ENCODE assay signal across 11 cellular contexts in the genomic region with DNA sequence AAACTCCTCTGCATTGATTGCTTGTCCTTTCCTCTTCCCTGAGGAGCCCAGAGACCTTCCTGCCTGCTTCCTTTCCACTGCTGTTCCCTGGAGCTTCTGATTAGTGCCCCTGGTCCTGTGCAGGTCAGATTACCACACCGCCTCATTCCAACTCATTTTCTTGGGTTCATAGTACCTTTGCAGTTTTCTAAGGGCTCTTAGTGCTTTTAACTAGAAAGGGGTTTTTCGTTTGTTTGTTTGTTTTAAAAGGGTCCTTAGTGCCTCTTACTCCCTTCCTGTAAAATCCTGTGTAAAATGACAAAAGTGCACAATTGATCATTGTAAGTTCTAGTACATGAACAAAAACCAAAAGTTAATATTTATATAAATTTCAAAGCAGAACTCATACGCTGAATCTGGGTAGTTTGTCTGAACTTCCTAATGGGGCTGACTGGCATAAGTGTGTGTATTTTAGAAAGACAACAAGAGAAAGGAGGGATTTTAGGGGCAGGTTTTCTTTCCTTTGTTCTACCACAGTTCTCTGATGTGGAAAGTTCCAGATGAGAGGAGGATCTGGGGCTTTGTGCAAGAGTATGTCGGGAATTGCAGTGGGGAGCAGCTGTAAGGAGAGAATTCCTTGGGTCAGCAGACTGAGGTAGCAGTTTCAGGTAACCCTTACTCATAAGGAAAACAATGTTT. TPM values are rescaled to one million over a fixed set of nuclear protein-coding genes. Genes with fewer than 3 reads are reported as not detected.
DNase-seq lines count a peak whose midpoint lies in the region; ATAC-seq and TF ChIP-seq lines count a peak whose summit lies in the region.
"Had no signal": no experiment of that assay in that cellular context is flagged by ENCODE, and none has a peak within 500 bp of the region (broad histone marks: within the 10 kb centered on the region; RNA-seq: fewer than 3 reads in every experiment).

No MANE protein-coding gene starts in this region.

- POLR2A ChIA-PET in A673 (lab: Charles Lee; ENCODE audit: low non-redundant PET) = no interaction called here

- DNase-seq in GM23338 (ENCODE audit: low spot score) (peak; percentile 66), iPS-NIHi11 (ENCODE audit: low spot score) (peak; percentile 23), progenitor cell of endocrine pancreas (ENCODE audit: low spot score, unreplicated experiment) (no peak), NOMO-1 treated with DMSO at 0.1 percent for 48 hours (lab: John Stamatoyannopoulos, UW; ENCODE audit: unreplicated experiment) (no peak), A673 (ENCODE audit: low spot score) (no peak), foreskin fibroblast (no peak)
- no peak for DNase-seq in activated naive CD8-positive, alpha-beta T cell treated with anti-CD3 and anti-CD28 coated beads for 36 hours
- no peak for DNase-seq in activated CD8-positive, alpha-beta memory T cell treated with anti-CD3 and anti-CD28 coated beads for 24 hours
- DNase-seq: DMS79 treated with DMSO at 0.1 percent for 48 hours, GM23248, NCI-H1092 treated with DMSO at 0.1 percent for 48 hours had no signal

- H3K27ac Mint-ChIP-seq in GM23338 = peak overlapping the region; percentile 69
- peak overlapping the region; percentile 81 for H3K27ac Mint-ChIP-seq in activated naive CD8-positive, alpha-beta T cell treated with anti-CD3 and anti-CD28 coated beads for 36 hours
- H3K27ac Mint-ChIP-seq in progenitor cell of endocrine pancreas = peak overlapping the region; percentile 23

- peak overlapping the region; percentile 28; the same call in 1 of the 2 replicates for H3K4me2 ChIP-seq in GM23338

- H3K4me1 Mint-ChIP-seq in GM23338 (peaks cover 33% of the 10 kb centered on the region), progenitor cell of endocrine pancreas (ENCODE audit: low read depth) (peaks cover 12% of the 10 kb centered on the region)
- peaks cover 74% of the 10 kb centered on the region for H3K4me1 Mint-ChIP-seq in activated naive CD8-positive, alpha-beta T cell treated with anti-CD3 and anti-CD28 coated beads for 36 hours

- peaks cover 18% of the 10 kb centered on the region for H3K4me1 ChIP-seq in GM23338 (ENCODE audit: insufficient read depth)
- H3K4me1 ChIP-seq in A673 (ENCODE audit: insufficient read depth, low read length, poor library complexity, severe bottlenecking) = no peaks in the 10 kb centered on the region

- ATAC-seq in GM23338 = peak; percentile 85

- H3K36me3 ChIP-seq in GM23338 (ENCODE audit: insufficient read depth) = no peaks in the 10 kb centered on the region
- no peaks in the 10 kb centered on the region for H3K36me3 ChIP-seq in A673 (ENCODE audit: insufficient read depth, low read length, poor library complexity, severe bottlenecking)

- H3K79me2 ChIP-seq in GM23338 (replicated peaks; ENCODE audit: insufficient read depth) = peaks cover 13% of the 10 kb centered on the region; the same call in 1 of the 2 replicates

- H4K20me1 ChIP-seq in GM23338 (replicated peaks; ENCODE audit: insufficient read depth) = no peaks in the 10 kb centered on the region

- TF ChIP-seq CTCF in GM23338 (conservative IDR thresholded peaks at IDR 0.05; ENCODE audit: low read depth in 2 of 2) (no peak), progenitor cell of endocrine pancreas (IDR thresholded peaks at IDR 0.05; ENCODE audit: unreplicated experiment) (no peak), A673 (conservative IDR thresholded peaks at IDR 0.05; ENCODE audit: low read depth, low read length) (no peak), foreskin fibroblast (IDR thresholded peaks at IDR 0.05; ENCODE audit: low read depth, low read length) (no peak)

- peak overlapping the region; percentile 21 for H3K27ac ChIP-seq in GM23338 (ENCODE audit: low read depth)
- H3K27ac ChIP-seq in A673 (ENCODE audit: low read depth, low read length, poor library complexity, severe bottlenecking) = no peak overlapping the region
- H3K27ac ChIP-seq: GM23248 had no signal

- H3K9me3 ChIP-seq in A673 (ENCODE audit: low read depth, low read length, poor library complexity, severe bottlenecking) = no peaks in the 10 kb centered on the region

- intact Hi-C loops in A673 (cut with micrococcal nuclease; ENCODE audit: unreplicated experiment) = no loop called here

- no peak overlapping the region for H2AFZ ChIP-seq in GM23338
- H2AFZ ChIP-seq: GM23248 had no signal

- H3K27me3 Mint-ChIP-seq in GM23338 (ENCODE audit: insufficient read depth, low read depth, poor library complexity) (no peaks in the 10 kb centered on the region), progenitor cell of endocrine pancreas (no peaks in the 10 kb centered on the region)
- no peaks in the 10 kb centered on the region for H3K27me3 Mint-ChIP-seq in activated naive CD8-positive, alpha-beta T cell treated with anti-CD3 and anti-CD28 coated beads for 36 hours

- no peaks in the 10 kb centered on the region for H3K27me3 ChIP-seq in GM23338 (ENCODE audit: insufficient read depth)
- no peaks in the 10 kb centered on the region for H3K27me3 ChIP-seq in A673 (replicated peaks; ENCODE audit: insufficient read depth, low read depth, low read length, poor library complexity)

- no peaks in the 10 kb centered on the region for H3K9me2 ChIP-seq in GM23338 (ENCODE audit: insufficient read depth)

- H3K9me3 Mint-ChIP-seq in GM23338 (no peaks in the 10 kb centered on the region), progenitor cell of endocrine pancreas (ENCODE audit: low read depth) (peaks cover 4% of the 10 kb centered on the region)
- peaks cover 4% of the 10 kb centered on the region for H3K9me3 Mint-ChIP-seq in activated naive CD8-positive, alpha-beta T cell treated with anti-CD3 and anti-CD28 coated beads for 36 hours

- CTCF ChIA-PET in A673 (lab: Charles Lee) = no interaction called here

- no peaks in the 10 kb centered on the region for H3F3A ChIP-seq in GM23338 (replicated peaks; ENCODE audit: low read depth)

- H3K4me3 Mint-ChIP-seq in GM23338 (no peak overlapping the region), progenitor cell of endocrine pancreas (ENCODE audit: low read depth) (no peak overlapping the region)
- H3K4me3 Mint-ChIP-seq in activated naive CD8-positive, alpha-beta T cell treated with anti-CD3 and anti-CD28 coated beads for 36 hours = no peak overlapping the region

- H3K4me3 ChIP-seq in GM23338 (no peak overlapping the region), A673 (ENCODE audit: low read depth, low read length, poor library complexity, severe bottlenecking) (no peak overlapping the region), foreskin fibroblast (ENCODE audit: low read depth in 1 of 2, low read length in 2 of 2) (no peak overlapping the region)
- H3K4me3 ChIP-seq: GM23248 had no signal

- no TSS peak for BruUV-seq in A673 (replicated peaks; lab: Mats Ljungman, UMichigan)

- H3K36me3 Mint-ChIP-seq in GM23338 (ENCODE audit: low read depth) (peaks cover 4% of the 10 kb centered on the region; the same call in 1 of the 3 replicates), progenitor cell of endocrine pancreas (ENCODE audit: insufficient read depth) (peaks cover 13% of the 10 kb centered on the region)
- H3K36me3 Mint-ChIP-seq in activated naive CD8-positive, alpha-beta T cell treated with anti-CD3 and anti-CD28 coated beads for 36 hours = peaks cover 42% of the 10 kb centered on the region

RNA-seq across cellular contexts. Expression of gene SNRK, which starts 30.6 kb away (rescaled TPM):
- total RNA-seq in GM23338 (2014; rRNA removed; shearing (Covaris generic)) = 16.9 and 18.8 TPM in 2 replicates
- polyA plus RNA-seq in GM23338 (2016; fragmentation: Nextera tagmentation; extraction: Ambion mirVana) = 5.5 and 6.8 TPM in 2 replicates
- total RNA-seq in activated naive CD8-positive, alpha-beta T cell treated with anti-CD3 and anti-CD28 coated beads for 36 hours = 10 to 100 TPM; 26.8 to 29.3 TPM
- total RNA-seq in progenitor cell of endocrine pancreas (22.9 and 23.6 TPM in 2 replicates), A673 (2021) (7.1 and 7.3 TPM in 2 replicates)

Comparison
In these comparisons a context has a peak if more than half of its experiments do, and no peak if none do; other contexts are left out.
1. DNase-seq: peak in GM23338 (single experiment) and iPS-NIHi11 (single experiment); none in activated naive CD8-positive, alpha-beta T cell treated with anti-CD3 and anti-CD28 coated beads for 36 hours (single experiment), progenitor cell of endocrine pancreas (single experiment), NOMO-1 treated with DMSO at 0.1 percent for 48 hours (single experiment), A673 (single experiment), activated CD8-positive, alpha-beta memory T cell treated with anti-CD3 and anti-CD28 coated beads for 24 hours (single experiment) and foreskin fibroblast (0 of 2).
2. H3K27ac Mint-ChIP-seq: peak in every context shown above with its lines; median percentile 81 in activated naive CD8-positive, alpha-beta T cell treated with anti-CD3 and anti-CD28 coated beads for 36 hours; 69 in GM23338; 23 in progenitor cell of endocrine pancreas.